17 cellular contexts compared by ENCODE assay signal in genomic region chr21:46220847-46221246, GRCh38. TPM values are rescaled to one million over a fixed set of nuclear protein-coding genes. Genes with fewer than 3 reads are reported as not detected.
A peak's percentile ranks its signal among the peaks of the same experiment; 100 is the strongest.
DNase-seq lines count a peak whose midpoint lies in the region; ATAC-seq and TF ChIP-seq lines count a peak whose summit lies in the region.
"Had no signal": no experiment of that assay in that cellular context is flagged by ENCODE, and none has a peak within 500 bp of the region (broad histone marks: within the 10 kb centered on the region; RNA-seq: fewer than 3 reads in every experiment).

No MANE protein-coding gene starts in this region.

- CTCF ChIA-PET in MCF 10A (lab: Yijun Ruan, JAX) (no interaction called here), mammary epithelial cell (lab: Charles Lee; ENCODE audit: low non-redundant PET) (no interaction called here)

- WGBS in mammary epithelial cell (ENCODE audit: low coverage, missing lambda C conversion rate), result 92% methylated on average over 7 of the region's 8 CpGs

- H3K4me2 ChIP-seq in mammary epithelial cell (ENCODE audit: insufficient read depth, low read depth, low read length), result no peak overlapping the region

- H4K20me1 ChIP-seq in mammary epithelial cell (ENCODE audit: insufficient read depth, low read length), result no peaks in the 10 kb centered on the region

- H3K36me3 ChIP-seq in mammary epithelial cell (ENCODE audit: insufficient read depth, low read length) (peaks cover 30% of the 10 kb centered on the region), gastrocnemius medialis (peaks cover 0 to 29% of the 10 kb centered on the region in 2 donors)

- H2AFZ ChIP-seq in mammary epithelial cell (ENCODE audit: low read depth, low read length), result no peak overlapping the region

- peaks cover 23% of the 10 kb centered on the region for H3K4me1 Mint-ChIP-seq in MCF 10A (ENCODE audit: insufficient read depth, unreplicated experiment)
- peaks cover 7% of the 10 kb centered on the region for H3K4me1 Mint-ChIP-seq in type B pancreatic cell (ENCODE audit: unreplicated experiment)
- H3K4me1 Mint-ChIP-seq: CD14-positive monocyte had no signal

- H3K27me3 Mint-ChIP-seq in MCF 10A (ENCODE audit: insufficient read depth, unreplicated experiment) (no peaks in the 10 kb centered on the region), type B pancreatic cell (no peaks in the 10 kb centered on the region)

- H3K27ac Mint-ChIP-seq in MCF 10A (ENCODE audit: low read depth, unreplicated experiment) (peak overlapping the region; percentile 74), type B pancreatic cell (no peak overlapping the region)
- H3K27ac Mint-ChIP-seq: CD8-positive, alpha-beta T cell; HFFc6 had no signal

- DNase-seq in MCF 10A (ENCODE audit: unreplicated experiment), result no peak
- DNase-seq in mammary epithelial cell, result no peak
- DNase-seq in ecto neural progenitor cell (ENCODE audit: low spot score), result peak; percentile 29
- DNase-seq in gastrocnemius medialis, result no peak
- DNase-seq in type B pancreatic cell (ENCODE audit: extremely low spot score, unreplicated experiment), result peak; percentile 39
- no peak for DNase-seq in posterior vena cava (ENCODE audit: low spot score)
- no peak for DNase-seq in caudate nucleus (lab: John Stamatoyannopoulos, UW)
- DNase-seq in NCI-H2171 (lab: John Stamatoyannopoulos, UW), result no peak
- DNase-seq: Caco-2; CD8-positive, alpha-beta T cell; DMS53; HCEC 1CT; HFFc6 had no signal

- H3K79me2 ChIP-seq in mammary epithelial cell (ENCODE audit: insufficient read depth, low read length), result peaks cover 95% of the 10 kb centered on the region

- in situ Hi-C loops in mammary epithelial cell (cut with MboI; ENCODE audit: low sequenced_read_pairs in 2 of 2), result no loop called here
- in situ Hi-C loops in gastrocnemius medialis (cut with MboI; ENCODE audit: low sequenced_read_pairs in 4 of 4), result no loop called here

- H3K9me3 ChIP-seq in mammary epithelial cell (replicated peaks; ENCODE audit: insufficient read depth, low read length) (no peaks in the 10 kb centered on the region), gastrocnemius medialis (no peaks in the 10 kb centered on the region)
- H3K9me3 ChIP-seq: Caco-2 had no signal

- no peak for TF ChIP-seq POLR2A in gastrocnemius medialis (IDR thresholded peaks at IDR 0.05)

- H3K27me3 ChIP-seq in mammary epithelial cell (ENCODE audit: insufficient read depth, low read length) (no peaks in the 10 kb centered on the region), gastrocnemius medialis (no peaks in the 10 kb centered on the region)

- H3K27ac ChIP-seq in mammary epithelial cell (ENCODE audit: insufficient read depth, low read depth, low read length) (no peak overlapping the region), gastrocnemius medialis (peak overlapping the region in 3 of 4 donors; percentile 21 to 26 (median 25)), caudate nucleus (ENCODE audit: low read depth, low read length) (no peak overlapping the region)
- H3K27ac ChIP-seq: 22Rv1 had no signal

- no peak for ATAC-seq in gastrocnemius medialis
- ATAC-seq: CD8-positive, alpha-beta T cell; GM12878; HepG2 had no signal

- H3K9me3 Mint-ChIP-seq in MCF 10A (ENCODE audit: unreplicated experiment) (no peaks in the 10 kb centered on the region), type B pancreatic cell (no peaks in the 10 kb centered on the region)
- H3K9me3 Mint-ChIP-seq: CD8-positive, alpha-beta T cell; HFFc6 had no signal

- H3K9ac ChIP-seq in mammary epithelial cell (ENCODE audit: insufficient read depth, low read length), result no peak overlapping the region

- intact Hi-C loops in MCF 10A (cut with micrococcal nuclease), result no loop called here
- intact Hi-C loops in mammary epithelial cell (cut with micrococcal nuclease), result no loop called here
- intact Hi-C loops in gastrocnemius medialis (cut with DNase I; ENCODE audit: low total_unique reads), result no loop called here
- intact Hi-C loops in posterior vena cava (cut with DNase I), result loop anchor here in 1 of 2 donors (10.0 kb wide), 1 partner anchor 66 kb away; the partner anchor contains the start of gene FTCD

- POLR2A ChIA-PET in MCF 10A (lab: Yijun Ruan, JAX), result no interaction called here

- dilution Hi-C loops in mammary epithelial cell (cut with HindIII; ENCODE audit: low sequenced_read_pairs), result loop anchor here (25.0 kb wide), 1 partner anchor 259 kb away; no protein-coding TSS in a partner anchor

- BruUV-seq in MCF 10A (replicated peaks; lab: Mats Ljungman, UMichigan) (no TSS peak), mammary epithelial cell (replicated peaks; lab: Mats Ljungman, UMichigan) (no TSS peak)

- no peak for TF ChIP-seq CTCF in MCF 10A (IDR thresholded peaks at IDR 0.05; ENCODE audit: unreplicated experiment)
- no peak for TF ChIP-seq CTCF in mammary epithelial cell (conservative IDR thresholded peaks at IDR 0.05 in 1 of 2, IDR thresholded peaks at IDR 0.05 in 1 of 2; ENCODE audit: extremely low read depth in 1 of 2, insufficient read depth in 1 of 2, low read depth in 1 of 2, low read length in 2 of 2)
- no peak for TF ChIP-seq CTCF in gastrocnemius medialis (IDR thresholded peaks at IDR 0.05 in 4 of 5, conservative IDR thresholded peaks at IDR 0.05 in 1 of 5)
- TF ChIP-seq CTCF in type B pancreatic cell (conservative IDR thresholded peaks at IDR 0.05), result no peak

- H3K4me1 ChIP-seq in mammary epithelial cell (ENCODE audit: insufficient read depth, low read length), result peaks cover 5% of the 10 kb centered on the region
- H3K4me1 ChIP-seq in gastrocnemius medialis, result peaks cover 30 to 39% of the 10 kb centered on the region in 2 donors

- H3K4me3 ChIP-seq in mammary epithelial cell (replicated peaks in 1 of 3; ENCODE audit: insufficient read depth in 1 of 3, low read depth in 2 of 3, low read length in 3 of 3) (no peak overlapping the region), gastrocnemius medialis (no peak overlapping the region)
- H3K4me3 ChIP-seq: GM12878 had no signal

- H3K36me3 Mint-ChIP-seq in MCF 10A (ENCODE audit: insufficient read depth, unreplicated experiment) (peaks cover 54% of the 10 kb centered on the region), type B pancreatic cell (peaks cover 12% of the 10 kb centered on the region)

- H3K4me3 Mint-ChIP-seq in MCF 10A (ENCODE audit: unreplicated experiment) (no peak overlapping the region), type B pancreatic cell (no peak overlapping the region)
- H3K4me3 Mint-ChIP-seq: CD14-positive monocyte; CD8-positive, alpha-beta T cell; HFFc6 had no signal

RNA-seq across cellular contexts. Expression of gene LSS, which starts 7.7 kb away (rescaled TPM):
- total RNA-seq in MCF 10A (2022), result 45.5 and 47.5 TPM in 2 replicates
- 100 to 1,000 TPM in 1 of 2 donors, 10 to 100 TPM in 1; 69.2 to 126 TPM for total RNA-seq in mammary epithelial cell
- 114 TPM for polyA plus RNA-seq in mammary epithelial cell
- polyA minus RNA-seq in mammary epithelial cell, result 174 TPM
- 10 to 100 TPM; 26.4 to 47.2 (median 32.7) TPM for total RNA-seq in gastrocnemius medialis
- 60.7 and 70.2 TPM in 2 replicates for total RNA-seq in type B pancreatic cell (ENCODE audit: low replicate concordance)
- 10 to 100 TPM; 42.5 to 65.0 TPM for total RNA-seq in posterior vena cava

RNA-seq across cellular contexts. Expression of gene SPATC1L, which starts 36.6 kb away (rescaled TPM):
- total RNA-seq in MCF 10A (2022) (10.5 and 11.3 TPM in 2 replicates), mammary epithelial cell (1 to 10 TPM in 1 of 2 donors, under 1 TPM in 1; 0.26 to 5.0 TPM), gastrocnemius medialis (10 to 100 TPM in 1 of 4 donors, 1 to 10 TPM in 3; 1.5 to 11.9 (median 3.0) TPM), type B pancreatic cell (ENCODE audit: low replicate concordance) (18.5 and 24.7 TPM in 2 replicates), posterior vena cava (10 to 100 TPM in 1 of 2 donors, 1 to 10 TPM in 1; 8.4 to 10.9 TPM)
- polyA plus RNA-seq in mammary epithelial cell, result 6.2 TPM
- polyA minus RNA-seq in mammary epithelial cell, result 6.0 TPM

Comparison
In these comparisons a context has a peak if more than half of its experiments do, and no peak if none do; other contexts are left out.
1. DNase-seq: peak in ecto neural progenitor cell (single experiment) and type B pancreatic cell (single experiment); none in MCF 10A (single experiment), mammary epithelial cell (single experiment), gastrocnemius medialis (0 of 2), posterior vena cava (single experiment), caudate nucleus (0 of 61) and NCI-H2171 (single experiment).
2. H3K27ac ChIP-seq: peak in gastrocnemius medialis (3 of 4); none in mammary epithelial cell (single experiment) and caudate nucleus (single experiment).